1 cellular context compared by ENCODE assay signal in genomic region chrX:39212456-39212855, GRCh38.
TF ChIP-seq lines count a peak whose summit lies in the region.

No MANE protein-coding gene starts in this region.

TF ChIP-seq in HepG2, 621 proteins besides CTCF, POLR2A, EP300 and RAD21:
- TF ChIP-seq ZNF142 (CRISPR knock-in tag; IDR thresholded peaks at IDR 0.05): no peak
- TF ChIP-seq SMC3 (IDR thresholded peaks at IDR 0.05; ENCODE audit: low read length): no peak
- TF ChIP-seq ZNF33B (CRISPR knock-in tag; IDR thresholded peaks at IDR 0.05): no peak
- TF ChIP-seq GTF2F1 (IDR thresholded peaks at IDR 0.05; ENCODE audit: low read length): no peak
- no peak for TF ChIP-seq PHF8 (CRISPR knock-in tag; IDR thresholded peaks at IDR 0.05)
- TF ChIP-seq ZNF768 (CRISPR knock-in tag; IDR thresholded peaks at IDR 0.05): no peak
- no peak for TF ChIP-seq NR0B2 (CRISPR knock-in tag; IDR thresholded peaks at IDR 0.05)
- no peak for TF ChIP-seq ZNF501 (CRISPR knock-in tag; IDR thresholded peaks at IDR 0.05)
- no peak for TF ChIP-seq ZNF383 (CRISPR knock-in tag; IDR thresholded peaks at IDR 0.05; ENCODE audit: borderline replicate concordance)
- no peak for TF ChIP-seq ARID5B (CRISPR knock-in tag; IDR thresholded peaks at IDR 0.05)
- no peak for TF ChIP-seq ZNF83 (CRISPR knock-in tag; IDR thresholded peaks at IDR 0.05; ENCODE audit: borderline replicate concordance)
- no peak for TF ChIP-seq HOXD1 (CRISPR knock-in tag; IDR thresholded peaks at IDR 0.05)
